In genomic region chr9:4090491-4090890, GRCh38 we compare ENCODE assay signal across 15 cellular contexts.
DNase-seq lines count a peak whose midpoint lies in the region; ATAC-seq, FAIRE-seq and TF ChIP-seq lines count a peak whose summit lies in the region.
"Had no signal": no experiment of that assay in that cellular context is flagged by ENCODE, and none has a peak within 500 bp of the region (broad histone marks: within the 10 kb centered on the region; RNA-seq: fewer than 3 reads in every experiment).

No MANE protein-coding gene starts in this region.

- H2AFZ ChIP-seq in IMR-90 (replicated peaks; ENCODE audit: low read length, poor library complexity) = no peak overlapping the region
- no peak overlapping the region for H2AFZ ChIP-seq in hepatocyte

- TF ChIP-seq RAD21 in IMR-90 (IDR thresholded peaks at IDR 0.05; ENCODE audit: low read length) = no peak

- POLR2A ChIA-PET in IMR-90 (lab: Charles Lee; ENCODE audit: unreplicated experiment) (no interaction called here), GM10248 (lab: Yijun Ruan, JAX) (no interaction called here)

- no peak overlapping the region for H2BK5ac ChIP-seq in IMR-90 (ENCODE audit: low read depth, low read length, poor library complexity, severe bottlenecking)

- BruUV-seq in IMR-90 (replicated peaks; lab: Mats Ljungman, UMichigan) = no TSS peak

- H3K79me2 ChIP-seq in hepatocyte = peaks cover 5% of the 10 kb centered on the region

- no peak overlapping the region for H3K9ac ChIP-seq in IMR-90 (ENCODE audit: low read depth, low read length)

- H3K9me3 ChIP-seq in IMR-90 (ENCODE audit: control insufficient read depth, insufficient read depth, low read length) (no peaks in the 10 kb centered on the region), hepatocyte (ENCODE audit: low read depth) (no peaks in the 10 kb centered on the region)
- H3K9me3 ChIP-seq: Caco-2 had no signal

- in situ Hi-C loops in IMR-90 (cut with MboI; ENCODE audit: low sequenced_read_pairs) = no loop called here
- in situ Hi-C loops in astrocyte of the spinal cord (cut with HindIII; ENCODE audit: low sequenced_read_pairs) = no loop called here

- H3K9me2 ChIP-seq in hepatocyte (replicated peaks; ENCODE audit: insufficient read depth) = no peaks in the 10 kb centered on the region

- no peak overlapping the region for H2BK15ac ChIP-seq in IMR-90 (ENCODE audit: low read depth, low read length)

- H3K18ac ChIP-seq in IMR-90 (ENCODE audit: low read depth, low read length) = no peak overlapping the region

- no peak overlapping the region for H3K4me2 ChIP-seq in IMR-90 (ENCODE audit: low read depth, low read length)
- H3K4me2 ChIP-seq in hepatocyte = no peak overlapping the region

- peaks cover 20 to 35% of the 10 kb centered on the region in 2 experiments; a peak in 3 of 4 replicates for H3K79me1 ChIP-seq in IMR-90 (ENCODE audit: low read depth in 1 of 2, low read length in 2 of 2)

- H4K91ac ChIP-seq in IMR-90 (ENCODE audit: insufficient read depth, low read depth, low read length) = no peak overlapping the region

- no CpG with 5 or more reads among the region's 5 CpGs for WGBS in IMR-90 (ENCODE audit: extremely low coverage in 2 of 2, insufficient read length in 1 of 2), 2 experiments
- 85% methylated on average over 5 of the region's 5 CpGs for WGBS in hepatocyte (ENCODE audit: low lambda C conversion rate, missing lambda C conversion rate)

- H2BK20ac ChIP-seq in IMR-90 (ENCODE audit: low read depth, low read length) = no peak overlapping the region

- no peak overlapping the region for H4K8ac ChIP-seq in IMR-90 (ENCODE audit: low read depth in 2 of 2, low read length in 2 of 2)

- peak overlapping the region; percentile 68 for H2AK9ac ChIP-seq in IMR-90 (replicated peaks; ENCODE audit: low read depth, low read length, poor library complexity)

- H4K20me1 ChIP-seq in IMR-90 (ENCODE audit: insufficient read depth, low read length) = no peaks in the 10 kb centered on the region
- no peaks in the 10 kb centered on the region for H4K20me1 ChIP-seq in hepatocyte (ENCODE audit: insufficient read depth, poor library complexity, severe bottlenecking)

- ATAC-seq in IMR-90 (ENCODE audit: low read depth) (no peak), foreskin keratinocyte (no peak), GM18907 (IDR thresholded peaks at IDR 0.05; ENCODE audit: unreplicated experiment) (no peak)

- TF ChIP-seq CTCF in IMR-90 (conservative IDR thresholded peaks at IDR 0.05; ENCODE audit: low read depth, low read length) (no peak), astrocyte of the spinal cord (IDR thresholded peaks at IDR 0.05; ENCODE audit: low read depth, low read length) (peak; percentile 12), foreskin keratinocyte (conservative IDR thresholded peaks at IDR 0.05) (peak; percentile 23), GM10248 (IDR thresholded peaks at IDR 0.05; ENCODE audit: control extremely low read depth, extremely low read depth, low read depth, missing control alignments) (no peak), hepatocyte (IDR thresholded peaks at IDR 0.05; ENCODE audit: poor library complexity) (no peak)

- peaks cover 5% of the 10 kb centered on the region for H3K9me1 ChIP-seq in IMR-90 (ENCODE audit: insufficient read depth, low read length)

- H3K27ac ChIP-seq in IMR-90 (ENCODE audit: insufficient read depth, low read length) (no peak overlapping the region), foreskin keratinocyte (no peak overlapping the region), hepatocyte (no peak overlapping the region)
- H3K27ac ChIP-seq: SK-N-MC had no signal

- peak; percentile 93 for FAIRE-seq in A204.1 (lab: Jason Lieb, UNC)

- H2BK120ac ChIP-seq in IMR-90 (ENCODE audit: low read depth, low read length) = no peak overlapping the region

- CTCF ChIA-PET in IMR-90 (lab: Yijun Ruan, JAX) (interaction anchor here (0.6 kb wide), 1 partner anchor 250 kb away, joined by 3 read pairs; no protein-coding TSS in a partner anchor), GM10248 (lab: Yijun Ruan, JAX) (interaction anchor here (0.9 kb wide), 2 partner anchors 12 to 852 kb away, joined by 3 read pairs; no protein-coding TSS in a partner anchor)

- H3K56ac ChIP-seq in IMR-90 (ENCODE audit: extremely low read depth, insufficient read depth, low read length) = no peak overlapping the region

- H2AK5ac ChIP-seq in IMR-90 (ENCODE audit: low read depth, low read length) = 0 out of 2 replicates have a peak overlapping the region, but pooled peaks have one; percentile 7

- no peak overlapping the region for H3K14ac ChIP-seq in IMR-90 (replicated peaks; ENCODE audit: low read depth, low read length)

- H3K27me3 ChIP-seq in IMR-90 (ENCODE audit: control insufficient read depth, insufficient read depth, low read length) (no peaks in the 10 kb centered on the region), foreskin keratinocyte (no peaks in the 10 kb centered on the region), hepatocyte (no peaks in the 10 kb centered on the region)

- no peak overlapping the region for H3K4me3 ChIP-seq in IMR-90 (ENCODE audit: insufficient read depth, low read depth, low read length)
- no peak overlapping the region for H3K4me3 ChIP-seq in astrocyte of the spinal cord (ENCODE audit: low read depth, low read length)
- no peak overlapping the region for H3K4me3 ChIP-seq in hepatocyte
- H3K4me3 ChIP-seq: SK-N-MC had no signal

- H3K23ac ChIP-seq in IMR-90 (ENCODE audit: low read depth, low read length) = no peak overlapping the region

- H3K4me1 ChIP-seq in IMR-90 (ENCODE audit: control insufficient read depth, insufficient read depth, low read length) (peaks cover 12% of the 10 kb centered on the region), foreskin keratinocyte (no peaks in the 10 kb centered on the region), hepatocyte (ENCODE audit: insufficient read depth) (peaks cover 24% of the 10 kb centered on the region)

- dilution Hi-C loops in IMR-90 (cut with HindIII; ENCODE audit: low sequenced_read_pairs, unreplicated experiment) = no loop called here

- intact Hi-C loops in IMR-90 (cut with micrococcal nuclease) = no loop called here

- TF ChIP-seq POLR2A in IMR-90 (IDR thresholded peaks at IDR 0.05; ENCODE audit: low read depth, low read length) = no peak

- DNase-seq in IMR-90 (no peak), astrocyte of the spinal cord (ENCODE audit: low read depth, low spot score) (no peak), foreskin keratinocyte (no peak), GM10248 (ENCODE audit: extremely low spot score) (no peak), hepatocyte (ENCODE audit: low spot score) (no peak), NCI-H526 (lab: John Stamatoyannopoulos, UW) (no peak)
- DNase-seq: DMS53, MV-4-11, NCI-H1417 treated with DMSO at 0.1 percent for 48 hours, NCI-H2029, NCI-H510A treated with DMSO at 0.1 percent for 48 hours had no signal

- H4K5ac ChIP-seq in IMR-90 (ENCODE audit: low read depth, low read length) = no peak overlapping the region

- no peak overlapping the region for H3K4ac ChIP-seq in IMR-90 (ENCODE audit: low read depth, low read length)

- H3K36me3 ChIP-seq in IMR-90 (ENCODE audit: control insufficient read depth, insufficient read depth, low read length) = no peaks in the 10 kb centered on the region; the same call in 1 of the 2 replicates
- H3K36me3 ChIP-seq in hepatocyte (replicated peaks; ENCODE audit: insufficient read depth, low read depth) = no peaks in the 10 kb centered on the region

TF ChIP-seq in IMR-90, 13 proteins besides CTCF, POLR2A, EP300 and RAD21:
- TF ChIP-seq BHLHE40 (IDR thresholded peaks at IDR 0.05; ENCODE audit: low read depth, low read length) (no peak), MAZ (IDR thresholded peaks at IDR 0.05; ENCODE audit: borderline replicate concordance, low read depth, low read length) (no peak), ELK1 (IDR thresholded peaks at IDR 0.05; ENCODE audit: borderline replicate concordance, low read depth, low read length) (no peak), USF2 (IDR thresholded peaks at IDR 0.05; ENCODE audit: low read depth, low read length) (no peak), RFX5 (IDR thresholded peaks at IDR 0.05; ENCODE audit: low read depth, low read length) (no peak), CEBPB (IDR thresholded peaks at IDR 0.05; ENCODE audit: low read depth, low read length) (no peak), MXI1 (IDR thresholded peaks at IDR 0.05; ENCODE audit: borderline replicate concordance, low read depth, low read length) (no peak), CHD1 (IDR thresholded peaks at IDR 0.05; ENCODE audit: low read depth, low read length) (no peak), MAFK (IDR thresholded peaks at IDR 0.05; ENCODE audit: low read depth, low read length) (no peak), NFE2L2 (IDR thresholded peaks at IDR 0.05; ENCODE audit: low read depth, low read length) (no peak), RCOR1 (IDR thresholded peaks at IDR 0.05; ENCODE audit: insufficient replicate concordance, low read length) (no peak), SMC3 (IDR thresholded peaks at IDR 0.05; ENCODE audit: low read depth, low read length) (no peak), FOS (IDR thresholded peaks at IDR 0.05; ENCODE audit: low read depth, low read length) (no peak)

Comparison
In these comparisons a context has a peak if more than half of its experiments do, and no peak if none do; other contexts are left out.
1. CTCF ChIP-seq: peak in astrocyte of the spinal cord (single experiment) and foreskin keratinocyte (single experiment); none in IMR-90 (single experiment), GM10248 (single experiment) and hepatocyte (single experiment).